23 cellular contexts compared by ENCODE assay signal in the genomic region with DNA sequence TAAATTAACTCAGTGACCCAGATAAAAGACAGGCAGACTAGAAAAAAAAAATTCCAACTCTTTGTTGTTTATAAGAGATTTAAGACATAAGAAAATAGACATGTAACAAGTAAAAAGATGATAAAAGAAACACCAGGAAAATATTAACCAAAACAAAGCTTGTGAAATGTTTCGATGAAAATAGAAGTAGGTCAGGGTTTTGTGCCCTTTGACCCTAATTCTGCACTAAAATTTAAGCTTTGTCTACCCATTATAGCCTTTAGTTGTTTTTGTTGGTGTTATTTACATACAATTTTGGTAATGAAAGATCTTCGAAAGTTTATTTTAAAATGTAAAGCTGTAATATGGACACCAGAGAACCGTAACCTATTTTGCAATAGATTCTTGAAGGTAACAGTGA.
"Had no signal": no experiment of that assay in that cellular context is flagged by ENCODE, and none has a peak within 500 bp of the region (broad histone marks: within the 10 kb centered on the region; RNA-seq: fewer than 3 reads in every experiment).

No MANE protein-coding gene starts in this region.

- H3K4me3 ChIP-seq: coronary artery, dorsolateral prefrontal cortex, esophagus muscularis mucosa, gastroesophageal sphincter, heart left ventricle, hepatocyte, left ventricle myocardium inferior, lower lobe of right lung, mucosa of descending colon had no signal

- H3K9me3 Mint-ChIP-seq: mesothelial cell of epicardium had no signal

- H3K79me2 ChIP-seq: hepatocyte had no signal

- H3K4me3 Mint-ChIP-seq: immature natural killer cell, mesothelial cell of epicardium, naive B cell had no signal

- H3K9me3 ChIP-seq: esophagus muscularis mucosa, gastroesophageal sphincter, heart left ventricle, left ventricle myocardium inferior, lower lobe of right lung, mucosa of descending colon had no signal

- H3K4me1 Mint-ChIP-seq: immature natural killer cell, mesothelial cell of epicardium, naive B cell had no signal

- DNase-seq: dermis blood vessel endothelial cell; dorsolateral prefrontal cortex; effector CD4-positive, alpha-beta T cell; effector memory CD4-positive, alpha-beta T cell; foreskin keratinocyte; heart left ventricle; hypothalamus; immature natural killer cell; islet precursor cell; left cardiac atrium; left ventricle myocardium inferior; lower lobe of right lung; mesenchymal stem cell; mucosa of descending colon; naive B cell had no signal

- H3K4me2 ChIP-seq: hepatocyte had no signal

- H3K27me3 ChIP-seq: dorsolateral prefrontal cortex, esophagus muscularis mucosa, foreskin keratinocyte, gastroesophageal sphincter, heart left ventricle, hepatocyte had no signal

- FAIRE-seq: colon, endothelial cell of umbilical vein, frontal cortex had no signal

- H2AFZ ChIP-seq: hepatocyte had no signal

- H3K27me3 Mint-ChIP-seq: naive B cell had no signal

- H3K27ac ChIP-seq: coronary artery, dorsolateral prefrontal cortex, esophagus muscularis mucosa, foreskin keratinocyte, gastroesophageal sphincter, heart left ventricle, hepatocyte, left ventricle myocardium inferior, lower lobe of right lung had no signal

- H3K27ac Mint-ChIP-seq: mesothelial cell of epicardium, naive B cell had no signal

- ATAC-seq: gastroesophageal sphincter, heart left ventricle, left cardiac atrium, lower lobe of right lung, mucosa of descending colon had no signal

- H3K36me3 ChIP-seq: esophagus muscularis mucosa, gastroesophageal sphincter, heart left ventricle, left ventricle myocardium inferior, lower lobe of right lung had no signal

- H3K36me3 Mint-ChIP-seq: mesothelial cell of epicardium, naive B cell had no signal

- H3K4me1 ChIP-seq: esophagus muscularis mucosa, foreskin keratinocyte, gastroesophageal sphincter, left ventricle myocardium inferior, lower lobe of right lung had no signal
